In genomic region chr18:11849279-11849678, GRCh38 we compare ENCODE assay signal across 10 cellular contexts. TPM values are rescaled to one million over a fixed set of nuclear protein-coding genes. Genes with fewer than 3 reads are reported as not detected.
A peak's percentile ranks its signal among the peaks of the same experiment; 100 is the strongest.
DNase-seq lines count a peak whose midpoint lies in the region; ATAC-seq and TF ChIP-seq lines count a peak whose summit lies in the region.
"Had no signal": no experiment of that assay in that cellular context is flagged by ENCODE, and none has a peak within 500 bp of the region (broad histone marks: within the 10 kb centered on the region; RNA-seq: fewer than 3 reads in every experiment).

No MANE protein-coding gene starts in this region.

- H3K27me3 Mint-ChIP-seq in CD4-positive, alpha-beta T cell: no peaks in the 10 kb centered on the region
- no peaks in the 10 kb centered on the region for H3K27me3 Mint-ChIP-seq in T-cell

- H3K4me1 Mint-ChIP-seq in CD4-positive, alpha-beta T cell (ENCODE audit: low read depth): peaks cover 45% of the 10 kb centered on the region
- peaks cover 35 to 50% (median 46%) of the 10 kb centered on the region in 3 donors for H3K4me1 Mint-ChIP-seq in T-cell

- intact Hi-C loops in CD4-positive, alpha-beta T cell (cut with DNase I, micrococcal nuclease): loop anchor here in 1 of 2 experiments (10.0 kb wide), 2 partner anchors 1324 to 1876 kb away; partner anchors contain the start of genes FAM210A, NAPG and RNMT
- intact Hi-C loops in esophagus muscularis mucosa (cut with DNase I): loop anchor here (10.0 kb wide), 1 partner anchor 114 kb away; no protein-coding TSS in a partner anchor

- H3K27me3 ChIP-seq in CD4-positive, alpha-beta T cell (ENCODE audit: control insufficient read depth, insufficient read depth, low read length): no peaks in the 10 kb centered on the region
- H3K27me3 ChIP-seq in esophagus muscularis mucosa (no peaks in the 10 kb centered on the region), rectal smooth muscle tissue (ENCODE audit: control insufficient read depth, insufficient read depth, low read length) (no peaks in the 10 kb centered on the region)
- H3K27me3 ChIP-seq: hepatocyte had no signal

- POLR2A ChIA-PET in CD4-positive, alpha-beta T cell (lab: Charles Lee): interaction anchor here (1.9 to 4.8 kb wide), 4 partner anchors 9 to 146 kb away, joined by 7 to 43 read pairs (median 23); partner anchors contain the start of genes IMPA2 and MPPE1
- POLR2A ChIA-PET in T-cell (lab: Charles Lee): no interaction called here

- no peak for DNase-seq in CD4-positive, alpha-beta T cell
- DNase-seq in T-cell (no peak), esophagus muscularis mucosa (ENCODE audit: extremely low spot score) (no peak), SW 1271 (lab: John Stamatoyannopoulos, UW) (no peak)
- no peak for DNase-seq in activated CD4-positive, CD25-positive, alpha-beta regulatory T cell treated with anti-CD3 and anti-CD28 coated beads, Interleukin-2, amount 50 U/mL, for 72 hours
- DNase-seq in activated CD4-positive, alpha-beta T cell treated with anti-CD3 and anti-CD28 coated beads for 1 hour: no peak
- DNase-seq: KG1 had no signal

- peaks cover 0 to 7% (median under 1%) of the 10 kb centered on the region in 4 donors for H3K36me3 ChIP-seq in esophagus muscularis mucosa
- no peaks in the 10 kb centered on the region for H3K36me3 ChIP-seq in rectal smooth muscle tissue (ENCODE audit: control insufficient read depth, insufficient read depth, low read length)

- no peak for TF ChIP-seq POLR2A in esophagus muscularis mucosa (IDR thresholded peaks at IDR 0.05; ENCODE audit: low read depth)

- H3K27ac Mint-ChIP-seq in CD4-positive, alpha-beta T cell: peak overlapping the region; percentile 97
- peak overlapping the region; percentile 100 for H3K27ac Mint-ChIP-seq in T-cell

- H3K4me3 Mint-ChIP-seq in CD4-positive, alpha-beta T cell: peak overlapping the region; percentile 100
- peak overlapping the region in 2 of 3 donors; percentile 39 to 95 for H3K4me3 Mint-ChIP-seq in T-cell

- H3K9me3 Mint-ChIP-seq in CD4-positive, alpha-beta T cell: no peaks in the 10 kb centered on the region
- H3K9me3 Mint-ChIP-seq in T-cell: no peaks in the 10 kb centered on the region

- CTCF ChIA-PET in CD4-positive, alpha-beta T cell (lab: Charles Lee): interaction anchor here (1.0 kb wide), 1 partner anchor 23 kb away, joined by 3 read pairs; no protein-coding TSS in a partner anchor
- CTCF ChIA-PET in T-cell (lab: Charles Lee): interaction anchor here in 1 of 2 donors (0.5 kb wide), 1 partner anchor 59 kb away, joined by 3 read pairs; no protein-coding TSS in a partner anchor

- no peak overlapping the region for H3K4me3 ChIP-seq in esophagus muscularis mucosa
- no peak overlapping the region for H3K4me3 ChIP-seq in rectal smooth muscle tissue (ENCODE audit: low read length)

- no peaks in the 10 kb centered on the region for H3K9me3 ChIP-seq in CD4-positive, alpha-beta T cell (ENCODE audit: control insufficient read depth, low read length)
- peaks cover 0 to 3% (median 0%) of the 10 kb centered on the region in 4 donors for H3K9me3 ChIP-seq in esophagus muscularis mucosa

- WGBS in esophagus muscularis mucosa: 91% methylated on average over 7 of the region's 7 CpGs

- ATAC-seq in CD4-positive, alpha-beta T cell (ENCODE audit: poor library complexity): no peak
- ATAC-seq in T-cell (replicated peaks in 1 of 4): no peak
- ATAC-seq in HG03354 (IDR thresholded peaks at IDR 0.05; ENCODE audit: poor library complexity, severe bottlenecking, unreplicated experiment): no peak

- no peak for TF ChIP-seq EP300 in esophagus muscularis mucosa (IDR thresholded peaks at IDR 0.05)

- no peak for TF ChIP-seq CTCF in CD4-positive, alpha-beta T cell (IDR thresholded peaks at IDR 0.05)
- TF ChIP-seq CTCF in esophagus muscularis mucosa (IDR thresholded peaks at IDR 0.05): no peak

- H3K9ac ChIP-seq in rectal smooth muscle tissue (ENCODE audit: low read length): no peak overlapping the region

- peaks cover 31 to 38% (median 34%) of the 10 kb centered on the region in 4 donors for H3K4me1 ChIP-seq in esophagus muscularis mucosa
- peaks cover 12% of the 10 kb centered on the region for H3K4me1 ChIP-seq in rectal smooth muscle tissue (ENCODE audit: control insufficient read depth, insufficient read depth, low read length)

- no peak overlapping the region for H3K27ac ChIP-seq in CD4-positive, alpha-beta T cell (ENCODE audit: low read depth, low read length)
- H3K27ac ChIP-seq in esophagus muscularis mucosa (replicated peaks in 1 of 4) (peak overlapping the region; percentile 86 to 96 (median 94)), rectal smooth muscle tissue (ENCODE audit: low read depth, low read length) (peak overlapping the region; percentile 93)

- H3K36me3 Mint-ChIP-seq in CD4-positive, alpha-beta T cell (ENCODE audit: low read depth): peaks cover 27% of the 10 kb centered on the region
- peaks cover 2% of the 10 kb centered on the region for H3K36me3 Mint-ChIP-seq in T-cell

RNA-seq across cellular contexts. Expression of gene CHMP1B, which starts 1.9 kb away (rescaled TPM):
- total RNA-seq in CD4-positive, alpha-beta T cell: 10 to 100 TPM; 64.4 to 67.4 TPM
- total RNA-seq in T-cell: 100 to 1,000 TPM in 1 of 5 donors, 10 to 100 TPM in 4; 41.5 to 105 (median 44.1) TPM
- total RNA-seq in esophagus muscularis mucosa: 10 to 100 TPM; 42.0 to 58.6 (median 49.7) TPM

RNA-seq across cellular contexts. Expression of gene MPPE1, which starts 58.8 kb away (rescaled TPM):
- total RNA-seq in CD4-positive, alpha-beta T cell: 10 to 100 TPM; 62.6 to 68.3 TPM
- 10 to 100 TPM; 56.0 to 90.4 (median 77.2) TPM for total RNA-seq in T-cell
- 10 to 100 TPM; 10.9 to 30.2 (median 24.4) TPM for total RNA-seq in esophagus muscularis mucosa
